9 cellular contexts compared by ENCODE assay signal in genomic region chr11:71999813-72000590, GRCh38. TPM values are rescaled to one million over a fixed set of nuclear protein-coding genes. Genes with fewer than 3 reads are reported as not detected.
A peak's percentile ranks its signal among the peaks of the same experiment; 100 is the strongest.
DNase-seq lines count a peak whose midpoint lies in the region; ATAC-seq, FAIRE-seq and TF ChIP-seq lines count a peak whose summit lies in the region.
"Had no signal": no experiment of that assay in that cellular context is flagged by ENCODE, and none has a peak within 500 bp of the region (broad histone marks: within the 10 kb centered on the region; RNA-seq: fewer than 3 reads in every experiment).

No MANE protein-coding gene starts in this region.

- H3K9me2 ChIP-seq in PC-3 (replicated peaks; ENCODE audit: low read length), result no peaks in the 10 kb centered on the region

- H3K9ac ChIP-seq in kidney (ENCODE audit: low read length in 2 of 2) (peak overlapping the region in 1 of 2 donors; percentile 1), PC-3 (ENCODE audit: low read length) (no peak overlapping the region)

- ATAC-seq in PC-3, result no peak

- no peak overlapping the region for H3K4me3 Mint-ChIP-seq in activated T-helper 2 cell treated with anti-CD3 and anti-CD28 coated beads, Interferon-gamma antibody, Interleukin-2, Interleukin-4, amounts not matched to agents 10 μg/mL and 5 μg/mL and 100 μg/mL, durations not matched to agents 14 hours and 24 hours and 36 hours (ENCODE audit: low read depth)

- no peak overlapping the region for H3K4me2 ChIP-seq in PC-3 (ENCODE audit: low read length)

- BruUV-seq in PC-3 (replicated peaks; lab: Mats Ljungman, UMichigan), result no TSS peak

- POLR2A ChIA-PET in HEK293 (lab: Yijun Ruan, JAX), result interaction anchor here (0.6 to 1.8 kb wide), 2 partner anchors 15 to 16 kb away, joined by 3 to 4 read pairs; no protein-coding TSS in a partner anchor
- POLR2A ChIA-PET in PC-3 (lab: Charles Lee; ENCODE audit: unreplicated experiment), result no interaction called here

- H3K36me3 ChIP-seq in HEK293 (ENCODE audit: control insufficient read depth in 2 of 2, insufficient read depth in 1 of 2, low read length in 2 of 2) (peaks cover 0 to 62% of the 10 kb centered on the region in 2 experiments; a peak in 1 of 3 replicates), kidney (ENCODE audit: control insufficient read depth in 1 of 2, insufficient read depth in 2 of 2, low read length in 2 of 2) (peaks cover 23 to 26% of the 10 kb centered on the region in 2 donors), PC-3 (ENCODE audit: low read depth, low read length) (peaks cover 26% of the 10 kb centered on the region)

- no peaks in the 10 kb centered on the region for H3K27me3 Mint-ChIP-seq in activated T-helper 2 cell treated with anti-CD3 and anti-CD28 coated beads, Interferon-gamma antibody, Interleukin-2, Interleukin-4, amounts not matched to agents 10 μg/mL and 5 μg/mL and 100 μg/mL, durations not matched to agents 14 hours and 24 hours and 36 hours (ENCODE audit: low read depth)

- H3K79me2 ChIP-seq in PC-3 (ENCODE audit: low read length), result no peaks in the 10 kb centered on the region

- no peaks in the 10 kb centered on the region for H3K4me1 ChIP-seq in HEK293 (ENCODE audit: control insufficient read depth, insufficient read depth, low read length)
- peaks cover 12 to 18% of the 10 kb centered on the region in 2 donors for H3K4me1 ChIP-seq in kidney (ENCODE audit: control insufficient read depth in 1 of 2, insufficient read depth in 1 of 2, low read depth in 1 of 2, low read length in 2 of 2)
- H3K4me1 ChIP-seq in PC-3 (ENCODE audit: insufficient read depth, low read length), result no peaks in the 10 kb centered on the region

- no peaks in the 10 kb centered on the region for H3K9me3 ChIP-seq in HEK293 (ENCODE audit: control insufficient read depth, insufficient read depth, low read depth, low read length)
- H3K9me3 ChIP-seq in kidney (ENCODE audit: control insufficient read depth in 1 of 2, low read length in 2 of 2), result no peaks in the 10 kb centered on the region
- no peaks in the 10 kb centered on the region for H3K9me3 ChIP-seq in PC-3 (ENCODE audit: low read length)

- H3K36me3 Mint-ChIP-seq in activated T-helper 2 cell treated with anti-CD3 and anti-CD28 coated beads, Interferon-gamma antibody, Interleukin-2, Interleukin-4, amounts not matched to agents 10 μg/mL and 5 μg/mL and 100 μg/mL, durations not matched to agents 14 hours and 24 hours and 36 hours (ENCODE audit: low read depth), result peaks cover 55% of the 10 kb centered on the region

- intact Hi-C loops in activated T-helper 2 cell treated with anti-CD3 and anti-CD28 coated beads, Interferon-gamma antibody, Interleukin-2, Interleukin-4, amounts not matched to agents 10 μg/mL and 5 μg/mL and 100 μg/mL, durations not matched to agents 14 hours and 24 hours and 36 hours (cut with micrococcal nuclease), result no loop called here
- intact Hi-C loops in kidney (cut with DNase I) (no loop called here), PC-3 (cut with micrococcal nuclease) (no loop called here)

- H3K9me3 Mint-ChIP-seq in activated T-helper 2 cell treated with anti-CD3 and anti-CD28 coated beads, Interferon-gamma antibody, Interleukin-2, Interleukin-4, amounts not matched to agents 10 μg/mL and 5 μg/mL and 100 μg/mL, durations not matched to agents 14 hours and 24 hours and 36 hours, result no peaks in the 10 kb centered on the region

- H3K4me1 Mint-ChIP-seq in activated T-helper 2 cell treated with anti-CD3 and anti-CD28 coated beads, Interferon-gamma antibody, Interleukin-2, Interleukin-4, amounts not matched to agents 10 μg/mL and 5 μg/mL and 100 μg/mL, durations not matched to agents 14 hours and 24 hours and 36 hours (ENCODE audit: low read depth), result peaks cover 14% of the 10 kb centered on the region

- no peaks in the 10 kb centered on the region for H3K27me3 ChIP-seq in PC-3 (ENCODE audit: low read length)

- peak overlapping the region; percentile 87 for H3K27ac Mint-ChIP-seq in activated T-helper 2 cell treated with anti-CD3 and anti-CD28 coated beads, Interferon-gamma antibody, Interleukin-2, Interleukin-4, amounts not matched to agents 10 μg/mL and 5 μg/mL and 100 μg/mL, durations not matched to agents 14 hours and 24 hours and 36 hours

- peaks cover 2% of the 10 kb centered on the region for H3F3A ChIP-seq in PC-3 (ENCODE audit: low read length, unreplicated experiment)

- no peak overlapping the region for H3K4me3 ChIP-seq in HEK293 (ENCODE audit: low read depth, low read length)
- peak overlapping the region in 1 of 2 donors; percentile 35 for H3K4me3 ChIP-seq in kidney (ENCODE audit: low read length in 2 of 2)
- H3K4me3 ChIP-seq in skin epidermis, result peak overlapping the region in 4 of 7 experiments; percentile 6 to 27 (median 24)
- H3K4me3 ChIP-seq in PC-3 (ENCODE audit: low read length), result no peak overlapping the region

- DNase-seq in activated T-helper 2 cell treated with anti-CD3 and anti-CD28 coated beads, Interferon-gamma antibody, Interleukin-2, Interleukin-4, amounts not matched to agents 10 μg/mL and 5 μg/mL and 100 μg/mL, durations not matched to agents 14 hours and 24 hours and 36 hours (ENCODE audit: low spot score), result no peak
- DNase-seq in kidney (peak; percentile 67), putamen (ENCODE audit: low spot score) (no peak), activated gamma-delta T cell (lab: John Stamatoyannopoulos, UW) (no peak), PC-3 (no peak), OCI-M2 (lab: John Stamatoyannopoulos, UW; ENCODE audit: unreplicated experiment) (no peak)

- H3K27ac ChIP-seq in HEK293 (ENCODE audit: extremely low read depth, low read depth, low read length) (no peak overlapping the region), kidney (ENCODE audit: low read depth in 2 of 2, low read length in 2 of 2) (peak overlapping the region; percentile 52 to 89), skin epidermis (peak overlapping the region in 17 of 21 experiments; percentile 1 to 85 (median 76)), PC-3 (ENCODE audit: low read length) (no peak overlapping the region)

- CTCF ChIA-PET in HEK293 (lab: Yijun Ruan, JAX), result interaction anchor here (0.8 to 1.3 kb wide), 4 partner anchors 21 to 25 kb away, joined by 4 to 6 read pairs (median 4); no protein-coding TSS in a partner anchor
- CTCF ChIA-PET in PC-3 (lab: Charles Lee), result no interaction called here

- H4K20me1 ChIP-seq in PC-3 (ENCODE audit: low read length), result 0 out of 2 replicates have a peak, but pooled peaks cover 1% of the 10 kb centered on the region

- no peak for FAIRE-seq in kidney (lab: Jason Lieb, UNC)
- FAIRE-seq: G401.6 had no signal

- H2AFZ ChIP-seq in PC-3 (ENCODE audit: low read length), result no peak overlapping the region

- TF ChIP-seq CTCF in HEK293 (tag by site-specific recombination; IDR thresholded peaks at IDR 0.05) (no peak), kidney (IDR thresholded peaks at IDR 0.05; ENCODE audit: borderline replicate concordance, extremely low read depth, insufficient read depth) (no peak), PC-3 (conservative IDR thresholded peaks at IDR 0.05; ENCODE audit: low read depth, low read length) (no peak)

TF ChIP-seq in HEK293, 187 proteins besides CTCF, POLR2A, EP300 and RAD21 (continues in another document):
- TF ChIP-seq ZBTB6 (tag by site-specific recombination; IDR thresholded peaks at IDR 0.05), result no peak
- peak; percentile 36; the same call in 1 of the 2 replicates for TF ChIP-seq OSR2 (tag by site-specific recombination; IDR thresholded peaks at IDR 0.05)
- TF ChIP-seq TSHZ1 (tag by site-specific recombination; IDR thresholded peaks at IDR 0.05; ENCODE audit: borderline replicate concordance), result no peak

RNA-seq across cellular contexts. Expression of gene IL18BP, which starts 1.3 kb away (rescaled TPM):
- total RNA-seq in activated T-helper 2 cell treated with anti-CD3 and anti-CD28 coated beads, Interferon-gamma antibody, Interleukin-2, Interleukin-4, amounts not matched to agents 10 μg/mL and 5 μg/mL and 100 μg/mL, durations not matched to agents 14 hours and 24 hours and 36 hours, result 12.6 and 13.5 TPM in 2 replicates
- total RNA-seq in kidney (19.5 TPM), PC-3 (2014; rRNA removed) (6.5 and 7.2 TPM in 2 replicates)
- 21.1 TPM for polyA plus RNA-seq in kidney (ENCODE audit: insufficient read depth, low read depth, low replicate concordance)

Comparison
In these comparisons a context has a peak if more than half of its experiments do, and no peak if none do; other contexts are left out.
1. H3K27ac ChIP-seq: peak in kidney (2 of 2) and skin epidermis (17 of 21); none in HEK293 (single experiment) and PC-3 (single experiment).
2. H3K4me3 ChIP-seq: peak in skin epidermis (4 of 7); none in HEK293 (single experiment) and PC-3 (single experiment).